ENCODE assay signal across 16 cellular contexts in the genomic region with DNA sequence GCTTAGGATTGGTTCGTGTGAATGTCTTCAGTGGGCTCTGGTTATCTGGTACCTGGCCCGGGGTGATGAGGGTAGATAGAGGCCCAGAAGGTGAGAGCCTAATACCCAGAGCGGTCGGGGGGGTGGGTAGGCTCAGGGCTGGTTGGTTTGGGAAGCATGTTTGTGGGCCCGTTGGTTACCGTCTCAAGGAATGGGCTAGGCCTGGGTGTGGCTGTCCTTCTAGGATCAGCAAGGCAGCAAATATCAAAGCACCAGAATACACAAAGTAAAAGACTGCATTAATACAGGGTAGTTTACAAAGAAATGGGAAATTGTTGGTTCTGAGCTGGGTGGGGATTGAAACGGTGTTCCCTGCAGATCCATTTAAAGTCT. TPM values are rescaled to one million over a fixed set of nuclear protein-coding genes. Genes with fewer than 3 reads are reported as not detected.
"Had no signal": no experiment of that assay in that cellular context is flagged by ENCODE, and none has a peak within 500 bp of the region (broad histone marks: within the 10 kb centered on the region; RNA-seq: fewer than 3 reads in every experiment).

No MANE protein-coding gene starts in this region.

- H3K27me3 ChIP-seq: gastroesophageal sphincter, neutrophil, upper lobe of right lung had no signal

- H3K36me3 ChIP-seq: brain microvascular endothelial cell, gastroesophageal sphincter, upper lobe of right lung had no signal

- DNase-seq: activated CD4-positive, alpha-beta T cell treated with anti-CD3 and anti-CD28 coated beads for 48 hours; activated naive CD4-positive, alpha-beta T cell treated with anti-CD3 and anti-CD28 coated beads, Interleukin-2, amount 50 U/mL, for 16 hours; activated T-cell treated with anti-CD3 and anti-CD28 coated beads for 4 hours; brain microvascular endothelial cell; right cardiac atrium; substantia nigra; upper lobe of right lung had no signal

- H3K27ac Mint-ChIP-seq: activated T-helper 17 cell treated with anti-CD3 and anti-CD28 coated beads, Interleukin-2, amount 50 U/mL, for 72 hours; progenitor cell of endocrine pancreas; stimulated activated memory B cell treated with anti-CD40 and anti-IgM and Interleukin-4, amounts not matched to agents 10 μg/mL and 1 μg/mL and 100 μg/mL, for 72 hours; T-helper 1 cell treated with Interleukin-12 subunit alpha and Interleukin-12 subunit beta and Interleukin-4 antibody, amounts not matched to agents 30 μg/mL and 1 μg/mL, for 36 hours; WTC11 had no signal

- H3K4me1 ChIP-seq: upper lobe of right lung had no signal

- H3K4me3 Mint-ChIP-seq: activated T-helper 17 cell treated with anti-CD3 and anti-CD28 coated beads, Interleukin-2, amount 50 U/mL, for 72 hours; stimulated activated memory B cell treated with anti-CD40 and anti-IgM and Interleukin-4, amounts not matched to agents 10 μg/mL and 1 μg/mL and 100 μg/mL, for 72 hours; T-helper 1 cell treated with Interleukin-12 subunit alpha and Interleukin-12 subunit beta and Interleukin-4 antibody, amounts not matched to agents 30 μg/mL and 1 μg/mL, for 36 hours; WTC11 had no signal

- H3K36me3 Mint-ChIP-seq: stimulated activated memory B cell treated with anti-CD40 and anti-IgM and Interleukin-4, amounts not matched to agents 10 μg/mL and 1 μg/mL and 100 μg/mL, for 72 hours; WTC11 had no signal

- ATAC-seq: activated T-helper 17 cell treated with anti-CD3 and anti-CD28 coated beads, Interleukin-2, amount 50 U/mL, for 72 hours; gastroesophageal sphincter; right cardiac atrium; SK-N-SH treated with all-trans-retinoic acid at 6 μM for 48 hours; stimulated activated memory B cell treated with anti-CD40 and anti-IgM and Interleukin-4, amounts not matched to agents 10 μg/mL and 1 μg/mL and 100 μg/mL, for 72 hours; upper lobe of right lung; WTC11 had no signal

- H3K4me3 ChIP-seq: gastroesophageal sphincter, upper lobe of right lung had no signal

- H3K4me1 Mint-ChIP-seq: activated T-helper 17 cell treated with anti-CD3 and anti-CD28 coated beads, Interleukin-2, amount 50 U/mL, for 72 hours had no signal

- H3K27ac ChIP-seq: brain microvascular endothelial cell, gastroesophageal sphincter, neutrophil, upper lobe of right lung had no signal

- H3K27me3 Mint-ChIP-seq: activated T-helper 17 cell treated with anti-CD3 and anti-CD28 coated beads, Interleukin-2, amount 50 U/mL, for 72 hours; stimulated activated memory B cell treated with anti-CD40 and anti-IgM and Interleukin-4, amounts not matched to agents 10 μg/mL and 1 μg/mL and 100 μg/mL, for 72 hours had no signal

- H3K9me3 Mint-ChIP-seq: activated T-helper 17 cell treated with anti-CD3 and anti-CD28 coated beads, Interleukin-2, amount 50 U/mL, for 72 hours; stimulated activated memory B cell treated with anti-CD40 and anti-IgM and Interleukin-4, amounts not matched to agents 10 μg/mL and 1 μg/mL and 100 μg/mL, for 72 hours; T-helper 1 cell treated with Interleukin-12 subunit alpha and Interleukin-12 subunit beta and Interleukin-4 antibody, amounts not matched to agents 30 μg/mL and 1 μg/mL, for 36 hours; WTC11 had no signal

- H3K9me3 ChIP-seq: gastroesophageal sphincter, neutrophil, upper lobe of right lung had no signal

RNA-seq across cellular contexts. Expression of a gene that starts 6.0 kb away (rescaled TPM):
- total RNA-seq: cerebellum, progenitor cell of endocrine pancreas had no signal
